Comparison of ENCODE assay signal across 8 cellular contexts in the genomic region with DNA sequence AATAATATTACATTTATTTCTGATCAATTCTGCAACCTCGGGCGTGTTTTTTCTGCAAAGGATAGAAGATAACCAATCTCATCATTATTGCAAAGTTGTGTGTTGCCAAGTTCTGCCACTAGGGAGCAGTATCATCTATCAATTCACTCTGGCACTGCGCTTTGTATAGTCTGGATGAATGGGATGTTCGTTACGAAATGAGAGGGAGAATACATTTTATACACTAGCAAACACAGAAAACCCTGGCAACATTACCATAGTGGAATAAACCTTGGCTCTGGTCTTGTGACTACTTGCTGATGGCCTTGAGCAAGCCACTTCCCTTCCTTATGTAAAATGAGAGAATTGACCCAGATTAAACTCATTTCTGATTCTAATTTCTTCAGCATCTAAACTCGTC.
DNase-seq lines count a peak whose midpoint lies in the region; ATAC-seq and TF ChIP-seq lines count a peak whose summit lies in the region.

No MANE protein-coding gene starts in this region.

- H3K27me3 ChIP-seq in esophagus squamous epithelium, result peaks cover 0 to 15% (median 0%) of the 10 kb centered on the region in 4 donors

- peaks cover 6% of the 10 kb centered on the region for H3K27me3 Mint-ChIP-seq in activated CD8-positive, alpha-beta T cell treated with anti-CD3 and anti-CD28 coated beads for 36 hours
- peaks cover 1 to 26% (median 9%) of the 10 kb centered on the region in 5 donors for H3K27me3 Mint-ChIP-seq in naive thymus-derived CD8-positive, alpha-beta T cell

- H3K36me3 Mint-ChIP-seq in activated CD8-positive, alpha-beta T cell treated with anti-CD3 and anti-CD28 coated beads for 36 hours (ENCODE audit: low read depth), result no peaks in the 10 kb centered on the region
- no peaks in the 10 kb centered on the region for H3K36me3 Mint-ChIP-seq in naive thymus-derived CD8-positive, alpha-beta T cell

- TF ChIP-seq POLR2A in esophagus squamous epithelium (IDR thresholded peaks at IDR 0.05), result no peak

- POLR2A ChIA-PET in activated CD8-positive, alpha-beta T cell treated with anti-CD3 and anti-CD28 coated beads for 36 hours (lab: Charles Lee), result no interaction called here
- POLR2A ChIA-PET in naive thymus-derived CD8-positive, alpha-beta T cell (lab: Charles Lee), result no interaction called here

- H3K27ac ChIP-seq in C4-2B (no peak overlapping the region), esophagus squamous epithelium (no peak overlapping the region)

- no peaks in the 10 kb centered on the region for H3K9me3 ChIP-seq in esophagus squamous epithelium

- TF ChIP-seq CTCF in C4-2B (conservative IDR thresholded peaks at IDR 0.05) (peak; percentile 85), esophagus squamous epithelium (IDR thresholded peaks at IDR 0.05) (peak; percentile 42 to 82 (median 72))
- TF ChIP-seq CTCF in activated CD8-positive, alpha-beta T cell treated with anti-CD3 and anti-CD28 coated beads for 36 hours (IDR thresholded peaks at IDR 0.05), result peak; percentile 78

- H3K27ac Mint-ChIP-seq in activated CD8-positive, alpha-beta T cell treated with anti-CD3 and anti-CD28 coated beads for 36 hours, result no peak overlapping the region
- H3K27ac Mint-ChIP-seq in naive thymus-derived CD8-positive, alpha-beta T cell, result no peak overlapping the region

- CTCF ChIA-PET in activated CD8-positive, alpha-beta T cell treated with anti-CD3 and anti-CD28 coated beads for 36 hours (lab: Charles Lee), result interaction anchor here (0.9 to 1.8 kb wide), 8 partner anchors 9 to 870 kb away, joined by 3 to 7 read pairs (median 3); no protein-coding TSS in a partner anchor

- no peak overlapping the region for H3K4me3 Mint-ChIP-seq in activated CD8-positive, alpha-beta T cell treated with anti-CD3 and anti-CD28 coated beads for 36 hours
- H3K4me3 Mint-ChIP-seq in naive thymus-derived CD8-positive, alpha-beta T cell, result no peak overlapping the region

- 1 to 7% methylated on average over 6 of the region's 6 CpGs for WGBS in esophagus squamous epithelium, 2 donors

- H3K9me3 Mint-ChIP-seq in activated CD8-positive, alpha-beta T cell treated with anti-CD3 and anti-CD28 coated beads for 36 hours, result no peaks in the 10 kb centered on the region
- H3K9me3 Mint-ChIP-seq in naive thymus-derived CD8-positive, alpha-beta T cell, result no peaks in the 10 kb centered on the region

- H3K36me3 ChIP-seq in esophagus squamous epithelium, result no peaks in the 10 kb centered on the region

- peaks cover 6% of the 10 kb centered on the region for H3K4me1 Mint-ChIP-seq in activated CD8-positive, alpha-beta T cell treated with anti-CD3 and anti-CD28 coated beads for 36 hours (ENCODE audit: low read depth)
- peaks cover 2 to 8% (median 4%) of the 10 kb centered on the region in 4 donors for H3K4me1 Mint-ChIP-seq in naive thymus-derived CD8-positive, alpha-beta T cell

- ATAC-seq in GM19043 (IDR thresholded peaks at IDR 0.05; ENCODE audit: low read depth, unreplicated experiment) (peak; percentile 70), HG03439 (IDR thresholded peaks at IDR 0.05; ENCODE audit: unreplicated experiment) (peak; percentile 85)
- ATAC-seq in activated CD8-positive, alpha-beta T cell treated with anti-CD3 and anti-CD28 coated beads for 36 hours, result peak; percentile 69
- ATAC-seq in naive thymus-derived CD8-positive, alpha-beta T cell, result peak; percentile 63

- intact Hi-C loops in activated CD8-positive, alpha-beta T cell treated with anti-CD3 and anti-CD28 coated beads for 36 hours (cut with micrococcal nuclease), result no loop called here
- intact Hi-C loops in esophagus squamous epithelium (cut with DNase I), result no loop called here

- H3K4me1 ChIP-seq in esophagus squamous epithelium, result peaks cover 0 to 4% (median 0%) of the 10 kb centered on the region in 3 donors

- DNase-seq in NCI-H510A treated with DMSO at 0.1 percent for 48 hours (lab: John Stamatoyannopoulos, UW) (peak; percentile 57), esophagus squamous epithelium (lab: John Stamatoyannopoulos, UW) (no peak), ureter (ENCODE audit: low spot score) (peak; percentile 57)
- peak; percentile 65 for DNase-seq in activated CD8-positive, alpha-beta T cell treated with anti-CD3 and anti-CD28 coated beads for 36 hours
- peak in 9 of 10 donors; percentile 8 to 52 (median 42) for DNase-seq in naive thymus-derived CD8-positive, alpha-beta T cell

- H3K4me3 ChIP-seq in esophagus squamous epithelium, result no peak overlapping the region
